ENCODE assay signal across 10 cellular contexts in the genomic region with DNA sequence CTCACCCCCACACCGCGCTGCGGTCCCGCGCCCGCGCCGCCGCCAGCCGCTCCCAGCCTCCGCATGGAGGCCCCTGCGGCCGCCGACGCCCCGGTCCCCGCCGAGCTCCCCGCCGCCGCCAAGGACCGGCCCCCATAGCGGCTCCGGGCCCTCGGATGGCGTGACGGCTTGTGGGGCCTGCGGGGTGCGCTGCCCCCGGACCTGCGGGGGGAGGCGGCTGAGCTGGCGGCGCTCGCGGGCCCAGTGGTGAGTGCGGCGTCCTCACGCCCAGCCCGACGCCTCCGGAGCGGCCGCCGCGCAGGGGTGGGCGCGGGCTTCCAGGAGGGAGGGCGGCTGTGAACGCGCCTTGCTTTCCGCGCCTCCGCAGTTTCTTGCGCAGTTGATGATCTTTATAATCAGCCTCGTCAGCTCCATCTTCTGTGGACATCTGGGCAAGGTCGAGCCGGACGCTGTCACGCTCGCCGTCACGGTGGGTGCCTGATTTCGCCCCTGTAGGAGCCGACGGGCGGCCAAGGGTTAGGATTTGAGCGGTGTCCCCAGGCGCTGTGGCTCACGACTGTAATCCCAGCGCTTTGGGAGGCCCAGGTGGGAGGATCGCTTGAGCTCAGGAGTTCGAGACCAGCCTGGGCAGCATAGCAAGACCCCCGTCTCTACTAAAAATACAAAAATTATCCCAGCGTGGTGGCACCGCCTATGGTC. TPM values are rescaled to one million over a fixed set of nuclear protein-coding genes. Genes with fewer than 3 reads are reported as not detected.
DNase-seq lines count a peak whose midpoint lies in the region; ATAC-seq and TF ChIP-seq lines count a peak whose summit lies in the region.
"Had no signal": no experiment of that assay in that cellular context is flagged by ENCODE, and none has a peak within 500 bp of the region (broad histone marks: within the 10 kb centered on the region; RNA-seq: fewer than 3 reads in every experiment).

No MANE protein-coding gene starts in this region.

- no peak overlapping the region for H3K9ac ChIP-seq in parathyroid adenoma

- DNase-seq in CD4-positive, CD25-positive, alpha-beta regulatory T cell: no peak
- no peak for DNase-seq in activated T-cell treated with anti-CD3 and anti-CD28 coated beads, Interleukin-2, amount 50 U/mL, for 4 hours
- DNase-seq in left ventricle myocardium superior (peak; percentile 60), NOMO-1 treated with dmso at 0.1 percent for 144 hours (lab: John Stamatoyannopoulos, UW; ENCODE audit: unreplicated experiment) (no peak), DMS153 (lab: John Stamatoyannopoulos, UW) (no peak), SK-N-DZ (ENCODE audit: low spot score) (no peak)

- H3K27me3 ChIP-seq in CD4-positive, CD25-positive, alpha-beta regulatory T cell (ENCODE audit: control insufficient read depth, insufficient read depth, low read length): peaks cover 10% of the 10 kb centered on the region
- no peaks in the 10 kb centered on the region for H3K27me3 ChIP-seq in parathyroid adenoma (ENCODE audit: control insufficient read depth, insufficient read depth, low read length)

- H3K27me3 Mint-ChIP-seq in CD4-positive, CD25-positive, alpha-beta regulatory T cell: peaks cover 56% of the 10 kb centered on the region
- H3K27me3 Mint-ChIP-seq in activated T-cell treated with anti-CD3 and anti-CD28 coated beads, Interleukin-2, amount 50 U/mL, for 4 hours (ENCODE audit: low read depth): peaks cover 41% of the 10 kb centered on the region

- H2AFZ ChIP-seq in parathyroid adenoma: peak overlapping the region; percentile 93

- H3K79me2 ChIP-seq in parathyroid adenoma: no peaks in the 10 kb centered on the region

- H3K4me1 ChIP-seq in CD4-positive, CD25-positive, alpha-beta regulatory T cell (ENCODE audit: control insufficient read depth, insufficient read depth, low read length, poor library complexity, severe bottlenecking): no peaks in the 10 kb centered on the region
- H3K4me1 ChIP-seq in parathyroid adenoma: no peaks in the 10 kb centered on the region

- no peak for ATAC-seq in CD4-positive, CD25-positive, alpha-beta regulatory T cell (ENCODE audit: low read depth in 2 of 2)
- ATAC-seq in activated T-cell treated with anti-CD3 and anti-CD28 coated beads, Interleukin-2, amount 50 U/mL, for 4 hours: peak; percentile 55 to 58
- ATAC-seq in left ventricle myocardium superior (peak; percentile 86), HG03442 (IDR thresholded peaks at IDR 0.05; ENCODE audit: unreplicated experiment) (no peak)

- H3K27ac ChIP-seq in CD4-positive, CD25-positive, alpha-beta regulatory T cell (ENCODE audit: insufficient read depth, low read length, poor library complexity, severe bottlenecking): no peak overlapping the region
- H3K27ac ChIP-seq in parathyroid adenoma: no peak overlapping the region
- H3K27ac ChIP-seq: epithelial cell of prostate had no signal

- peak overlapping the region in 3 of 4 donors; percentile 32 to 70 (median 70) for H3K4me3 Mint-ChIP-seq in CD4-positive, CD25-positive, alpha-beta regulatory T cell
- no peak overlapping the region for H3K4me3 Mint-ChIP-seq in activated T-cell treated with anti-CD3 and anti-CD28 coated beads, Interleukin-2, amount 50 U/mL, for 4 hours
- H3K4me3 Mint-ChIP-seq: T-helper 1 cell treated with Interleukin-12 subunit alpha and Interleukin-12 subunit beta and Interleukin-4 antibody, amounts not matched to agents 30 μg/mL and 1 μg/mL, for 36 hours had no signal

- no peaks in the 10 kb centered on the region for H3K9me3 ChIP-seq in CD4-positive, CD25-positive, alpha-beta regulatory T cell (ENCODE audit: control insufficient read depth in 2 of 2, low read length in 2 of 2)
- H3K9me3 ChIP-seq in parathyroid adenoma (ENCODE audit: control insufficient read depth, low read length): no peaks in the 10 kb centered on the region

- intact Hi-C loops in left ventricle myocardium superior (cut with micrococcal nuclease): no loop called here

- no peaks in the 10 kb centered on the region for H3K36me3 Mint-ChIP-seq in CD4-positive, CD25-positive, alpha-beta regulatory T cell
- H3K36me3 Mint-ChIP-seq in activated T-cell treated with anti-CD3 and anti-CD28 coated beads, Interleukin-2, amount 50 U/mL, for 4 hours (ENCODE audit: insufficient read depth): no peaks in the 10 kb centered on the region

- H3K27ac Mint-ChIP-seq in CD4-positive, CD25-positive, alpha-beta regulatory T cell: no peak overlapping the region
- H3K27ac Mint-ChIP-seq: T-helper 1 cell treated with Interleukin-12 subunit alpha and Interleukin-12 subunit beta and Interleukin-4 antibody, amounts not matched to agents 30 μg/mL and 1 μg/mL, for 36 hours had no signal

- no peaks in the 10 kb centered on the region for H3K36me3 ChIP-seq in CD4-positive, CD25-positive, alpha-beta regulatory T cell (ENCODE audit: control insufficient read depth, insufficient read depth, low read length)
- no peaks in the 10 kb centered on the region for H3K36me3 ChIP-seq in parathyroid adenoma (ENCODE audit: control insufficient read depth, insufficient read depth, low read length)

- TF ChIP-seq CTCF in parathyroid adenoma (IDR thresholded peaks at IDR 0.05): no peak

- H3K4me2 ChIP-seq in parathyroid adenoma (ENCODE audit: low read length): peak overlapping the region; percentile 84

- H3K4me3 ChIP-seq in CD4-positive, CD25-positive, alpha-beta regulatory T cell (ENCODE audit: low read depth, low read length): no peak overlapping the region
- H3K4me3 ChIP-seq in parathyroid adenoma (ENCODE audit: low read depth, low read length): no peak overlapping the region

- peaks cover 0 to 2% (median 0%) of the 10 kb centered on the region in 7 donors for H3K9me3 Mint-ChIP-seq in CD4-positive, CD25-positive, alpha-beta regulatory T cell
- H3K9me3 Mint-ChIP-seq in activated T-cell treated with anti-CD3 and anti-CD28 coated beads, Interleukin-2, amount 50 U/mL, for 4 hours: no peaks in the 10 kb centered on the region
- H3K9me3 Mint-ChIP-seq: T-helper 1 cell treated with Interleukin-12 subunit alpha and Interleukin-12 subunit beta and Interleukin-4 antibody, amounts not matched to agents 30 μg/mL and 1 μg/mL, for 36 hours had no signal

- H3K4me1 Mint-ChIP-seq in CD4-positive, CD25-positive, alpha-beta regulatory T cell: peaks cover 0 to 4% (median under 1%) of the 10 kb centered on the region in 4 donors
- peaks cover 3% of the 10 kb centered on the region for H3K4me1 Mint-ChIP-seq in activated T-cell treated with anti-CD3 and anti-CD28 coated beads, Interleukin-2, amount 50 U/mL, for 4 hours (ENCODE audit: low read depth)

RNA-seq across cellular contexts. Expression of a gene that starts 46.4 kb away (rescaled TPM):
- total RNA-seq in CD4-positive, CD25-positive, alpha-beta regulatory T cell: not detected
- polyA plus RNA-seq in CD4-positive, CD25-positive, alpha-beta regulatory T cell: 1 to 10 TPM in 1 of 4 donors, not detected in 3; 1.0 TPM
- under 1 TPM; 0.28 to 0.58 (median 0.54) TPM for total RNA-seq in activated T-cell treated with anti-CD3 and anti-CD28 coated beads, Interleukin-2, amount 50 U/mL, for 4 hours
- 4.6 TPM for total RNA-seq in left ventricle myocardium superior
- not detected in 2 replicates for polyA plus RNA-seq in SK-N-DZ (2014; cell fraction: cytosol; rRNA removed)
- not detected in 2 replicates for polyA plus RNA-seq in SK-N-DZ (2014; cell fraction: nucleus; rRNA removed)

Comparison
In these comparisons a context has a peak if more than half of its experiments do, and no peak if none do; other contexts are left out.
1. ATAC-seq: peak in activated T-cell treated with anti-CD3 and anti-CD28 coated beads, Interleukin-2, amount 50 U/mL, for 4 hours (2 of 2) and left ventricle myocardium superior (single experiment); none in CD4-positive, CD25-positive, alpha-beta regulatory T cell (0 of 2) and HG03442 (single experiment).